1 cellular context compared by ENCODE assay signal in the genomic region with DNA sequence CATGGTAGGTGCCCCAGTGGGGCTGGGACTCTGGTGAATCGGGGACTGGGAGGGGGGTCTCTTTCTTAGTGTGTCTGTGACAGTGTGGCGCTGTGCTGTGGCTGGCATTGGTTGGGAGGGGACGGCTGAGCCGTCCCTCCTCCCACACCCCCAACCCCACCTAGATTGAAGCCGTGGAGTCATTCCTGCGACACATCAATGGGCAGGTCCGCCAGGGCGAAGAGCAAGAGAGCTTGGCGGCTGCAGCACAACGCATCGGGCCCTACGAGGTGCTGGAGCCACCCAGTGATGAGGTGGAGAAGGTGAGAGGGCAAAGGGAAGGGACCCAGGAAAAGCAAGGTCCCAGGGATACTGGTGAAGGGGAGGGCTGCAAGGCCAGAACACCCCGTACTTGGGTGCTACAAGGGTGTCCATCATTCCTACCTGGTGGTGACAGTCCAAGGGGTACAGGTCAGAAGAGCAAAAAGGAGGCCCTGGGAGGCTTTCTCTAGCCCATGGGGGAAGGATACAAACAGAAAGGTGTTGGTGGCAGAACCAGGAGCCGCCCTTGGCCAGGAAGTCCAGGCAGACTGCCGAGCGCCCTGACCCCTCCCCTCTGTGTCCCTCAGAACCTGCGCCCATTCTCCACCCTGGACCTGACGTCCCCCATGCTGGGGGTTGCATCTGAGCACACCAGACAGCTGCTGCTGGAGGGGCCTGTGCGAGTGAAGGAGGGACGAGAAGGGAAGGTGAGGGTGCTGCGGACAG.
TF ChIP-seq lines count a peak whose summit lies in the region.

No MANE protein-coding gene starts in this region.

TF ChIP-seq in IMR-90, 13 proteins besides CTCF, POLR2A, EP300 and RAD21:
- TF ChIP-seq CEBPB (IDR thresholded peaks at IDR 0.05; ENCODE audit: low read depth, low read length) = no peak
- TF ChIP-seq RCOR1 (IDR thresholded peaks at IDR 0.05; ENCODE audit: insufficient replicate concordance, low read length) = no peak
- no peak for TF ChIP-seq SMC3 (IDR thresholded peaks at IDR 0.05; ENCODE audit: low read depth, low read length)
- no peak for TF ChIP-seq RFX5 (IDR thresholded peaks at IDR 0.05; ENCODE audit: low read depth, low read length)
